31 cellular contexts compared by ENCODE assay signal in the genomic region with DNA sequence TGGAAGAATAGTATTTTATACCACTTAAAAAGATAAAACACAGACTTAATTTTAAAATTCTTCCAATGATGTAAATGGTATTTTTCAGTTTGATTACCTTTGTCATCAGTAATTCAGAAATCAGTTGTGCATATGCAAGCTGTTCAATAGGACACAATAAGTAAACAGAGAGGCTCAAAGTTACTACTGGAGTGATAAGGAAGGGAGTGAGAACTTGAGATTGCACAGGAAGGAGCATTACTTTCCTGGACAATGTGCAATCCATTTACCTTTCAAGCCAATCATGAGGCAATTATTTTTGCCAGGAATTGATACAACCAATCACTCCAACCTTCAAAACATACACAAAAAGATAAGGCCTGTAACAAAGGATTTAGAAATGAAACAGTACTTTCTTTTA.
"Had no signal": no experiment of that assay in that cellular context is flagged by ENCODE, and none has a peak within 500 bp of the region (broad histone marks: within the 10 kb centered on the region; RNA-seq: fewer than 3 reads in every experiment).

No MANE protein-coding gene starts in this region.

- H3K27ac ChIP-seq: ascending aorta, cardiac muscle cell, VCaP had no signal

- ATAC-seq: activated CD8-positive, alpha-beta memory T cell treated with anti-CD3 and anti-CD28 coated beads, Interleukin-2, amount 10 ng/mL, durations not matched to agents 7 days and 5 days; activated CD8-positive, alpha-beta T cell treated with anti-CD3 and anti-CD28 coated beads, Interleukin-2, amount 10 ng/mL, durations not matched to agents 7 days and 5 days; activated naive CD8-positive, alpha-beta T cell treated with anti-CD3 and anti-CD28 coated beads, Interleukin-2, amount 50 U/mL, for 24 hours had no signal

- H3K9me3 ChIP-seq: ascending aorta had no signal

- FAIRE-seq: bronchial epithelial cell, TTC549 had no signal

- H3K4me1 ChIP-seq: ascending aorta had no signal

- H3K27me3 ChIP-seq: ascending aorta, cardiac muscle cell had no signal

- H3K36me3 ChIP-seq: ascending aorta, cardiac muscle cell had no signal

- DNase-seq: activated B cell treated with CpG ODN at 0.5 μM for 24 hours; activated CD4-positive, alpha-beta memory T cell treated with anti-CD3 and anti-CD28 coated beads, Interleukin-2, amount 10 ng/mL, durations not matched to agents 7 days and 5 days; activated CD4-positive, alpha-beta T cell treated with anti-CD3 and anti-CD28 coated beads for 4 hours; activated CD4-positive, alpha-beta T cell treated with anti-CD3 and anti-CD28 coated beads, Interleukin-2, amount 10 ng/mL, durations not matched to agents 24 days and 14 days; activated CD4-positive, alpha-beta T cell treated with anti-CD3 and anti-CD28 coated beads, Interleukin-2, amount 50 U/mL, for 1 hour; activated CD4-positive, alpha-beta T cell treated with anti-CD3 and anti-CD28 coated beads, Interleukin-2, amount 50 U/mL, for 48 hours; activated CD4-positive, CD25-positive, alpha-beta regulatory T cell treated with anti-CD3 and anti-CD28 coated beads, Interleukin-2, amount 50 U/mL, for 72 hours; activated CD8-positive, alpha-beta memory T cell treated with anti-CD3 and anti-CD28 coated beads for 24 hours; activated CD8-positive, alpha-beta memory T cell treated with anti-CD3 and anti-CD28 coated beads, Interleukin-2, amount 10 ng/mL, durations not matched to agents 7 days and 5 days; activated CD8-positive, alpha-beta memory T cell treated with anti-CD3 and anti-CD28 coated beads, Interleukin-2, amount 50 U/mL, for 48 hours; activated CD8-positive, alpha-beta T cell treated with anti-CD3 and anti-CD28 coated beads, Interleukin-2, amount 10 ng/mL, durations not matched to agents 7 days and 5 days; activated effector memory CD4-positive, alpha-beta T cell treated with Interleukin-2 at 50 U/mL for 16 hours; activated gamma-delta T cell; activated naive CD4-positive, alpha-beta T cell treated with anti-CD3 and anti-CD28 coated beads, Interleukin-2, amount 10 ng/mL, durations not matched to agents 7 days and 5 days; activated naive CD4-positive, alpha-beta T cell treated with Interleukin-2 at 50 U/mL for 16 hours; activated naive CD8-positive, alpha-beta T cell treated with anti-CD3 and anti-CD28 coated beads, Interleukin-2, amount 10 ng/mL, durations not matched to agents 7 days and 5 days; activated naive CD8-positive, alpha-beta T cell treated with anti-CD3 and anti-CD28 coated beads, Interleukin-2, amount 50 U/mL, for 24 hours; activated T-cell treated with anti-CD3 and anti-CD28 coated beads, Interleukin-2, amount 50 U/mL, for 24 hours; activated T-cell treated with anti-CD3 and anti-CD28 coated beads, Interleukin-2, amount 50 U/mL, for 48 hours; amygdala; anterior cingulate cortex; caudate nucleus; cerebellar nuclear complex; T-helper 1 cell; T-helper 2 cell; T-helper 9 cell had no signal

- H3K4me3 ChIP-seq: ascending aorta, cardiac muscle cell had no signal
